32 cellular contexts compared by ENCODE assay signal in the genomic region with DNA sequence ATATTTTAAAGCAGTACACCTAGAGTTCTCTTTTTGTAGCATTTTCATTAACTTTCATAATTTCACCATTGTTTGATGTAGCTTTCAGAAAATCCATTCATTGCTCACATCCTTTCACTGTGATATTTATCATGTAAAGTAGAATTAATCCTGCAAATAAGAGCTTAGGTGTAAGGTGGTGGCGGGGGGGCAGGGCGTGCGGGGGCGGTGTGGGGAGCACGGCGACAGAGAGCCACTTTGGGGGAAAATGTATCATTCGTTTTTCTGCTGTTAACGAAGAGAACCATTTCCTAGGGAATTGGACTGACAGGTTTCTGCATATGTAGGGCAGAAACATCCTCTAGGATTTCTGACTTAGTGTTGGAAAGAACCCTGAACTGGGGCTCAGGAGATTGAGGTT.
"Had no signal": no experiment of that assay in that cellular context is flagged by ENCODE, and none has a peak within 500 bp of the region (broad histone marks: within the 10 kb centered on the region; RNA-seq: fewer than 3 reads in every experiment).

No MANE protein-coding gene starts in this region.

- ATAC-seq: activated naive CD4-positive, alpha-beta T cell treated with anti-CD3 and anti-CD28 coated beads, Interleukin-2, amount 50 U/mL, for 72 hours; activated naive CD8-positive, alpha-beta T cell treated with anti-CD3 and anti-CD28 coated beads, Interleukin-2, amount 50 U/mL, for 24 hours; activated T-cell treated with anti-CD3 and anti-CD28 coated beads, Interleukin-2, amount 50 U/mL, for 4 hours; activated T-cell treated with anti-CD3 and anti-CD28 coated beads, Interleukin-2, amount 50 U/mL, for 72 hours; activated T-helper 17 cell treated with anti-CD3 and anti-CD28 coated beads, Interleukin-2, amount 50 U/mL, for 72 hours; body of pancreas had no signal

- H3K27ac ChIP-seq: adrenal gland, ascending aorta, body of pancreas, brain microvascular endothelial cell, breast epithelium, cardiac muscle cell had no signal

- FAIRE-seq: bronchial epithelial cell had no signal

- H3K36me3 ChIP-seq: adrenal gland, ascending aorta, brain microvascular endothelial cell, breast epithelium, cardiac muscle cell had no signal

- H3K27me3 ChIP-seq: ascending aorta, body of pancreas, brain microvascular endothelial cell, cardiac muscle cell had no signal

- H3K4me3 ChIP-seq: adrenal gland, ascending aorta, body of pancreas, breast epithelium, cardiac muscle cell had no signal

- H3K4me1 ChIP-seq: adrenal gland, ascending aorta, breast epithelium had no signal

- H3K9me3 ChIP-seq: adrenal gland, ascending aorta, body of pancreas, breast epithelium had no signal

- DNase-seq: activated effector memory CD4-positive, alpha-beta T cell treated with anti-CD3 and anti-CD28 coated beads, Interleukin-2, amount 50 U/mL, for 16 hours; activated effector memory CD4-positive, alpha-beta T cell treated with Interleukin-2 at 50 U/mL for 16 hours; activated gamma-delta T cell; activated gamma-delta T cell treated with Interleukin-2 at 50 U/mL for 16 hours; activated naive CD4-positive, alpha-beta T cell; activated naive CD4-positive, alpha-beta T cell treated with anti-CD3 and anti-CD28 coated beads for 36 hours; activated naive CD4-positive, alpha-beta T cell treated with anti-CD3 and anti-CD28 coated beads, Interleukin-2, amount 10 ng/mL, durations not matched to agents 7 days and 5 days; activated naive CD4-positive, alpha-beta T cell treated with anti-CD3 and anti-CD28 coated beads, Interleukin-2, amount 50 U/mL, for 16 hours; activated naive CD4-positive, alpha-beta T cell treated with Interleukin-2 at 50 U/mL for 16 hours; activated naive CD8-positive, alpha-beta T cell treated with anti-CD3 and anti-CD28 coated beads for 36 hours; activated naive CD8-positive, alpha-beta T cell treated with anti-CD3 and anti-CD28 coated beads, Interleukin-2, amount 10 ng/mL, durations not matched to agents 7 days and 5 days; activated naive CD8-positive, alpha-beta T cell treated with anti-CD3 and anti-CD28 coated beads, Interleukin-2, amount 50 U/mL, for 24 hours; activated T-cell treated with anti-CD3 and anti-CD28 coated beads, Interleukin-2, amount 50 U/mL, for 24 hours; activated T-cell treated with anti-CD3 and anti-CD28 coated beads, Interleukin-2, amount 50 U/mL, for 4 hours; activated T-cell treated with anti-CD3 and anti-CD28 coated beads, Interleukin-2, amount 50 U/mL, for 48 hours; activated T-cell treated with anti-CD3 and anti-CD28 coated beads, Interleukin-2, amount 50 U/mL, for 72 hours; adrenal gland; amniotic stem cell; amygdala; anterior cingulate cortex; aorta; body of pancreas; brain microvascular endothelial cell; caudate nucleus; central memory CD4-positive, alpha-beta T cell; cerebellar nuclear complex had no signal
